In genomic region chr20:461254-462198, GRCh38 we compare ENCODE assay signal across 7 cellular contexts. TPM values are rescaled to one million over a fixed set of nuclear protein-coding genes. Genes with fewer than 3 reads are reported as not detected.
DNase-seq lines count a peak whose midpoint lies in the region; ATAC-seq and TF ChIP-seq lines count a peak whose summit lies in the region.

No MANE protein-coding gene starts in this region.

- TF ChIP-seq POLR2A in HCT116 (IDR thresholded peaks at IDR 0.05; ENCODE audit: borderline replicate concordance, extremely low read depth, insufficient read depth, insufficient read length) = no peak

- intact Hi-C loops in HCT116 (cut with micrococcal nuclease) = no loop called here
- intact Hi-C loops in dendritic cell treated with granulocyte-macrophage colony-stimulating factor and Interleukin-4, amounts not matched to agents 40 ng/mL and 50 ng/mL, for 4 days (cut with micrococcal nuclease) = loop anchor here (5.0 kb wide), 1 partner anchor 54 kb away; the partner anchor contains the start of gene RBCK1
- intact Hi-C loops in lower lobe of right lung (cut with DNase I) = no loop called here

- no peak for TF ChIP-seq RAD21 in HCT116 (IDR thresholded peaks at IDR 0.05; ENCODE audit: low read depth)

- H3K4me1 Mint-ChIP-seq in dendritic cell treated with granulocyte-macrophage colony-stimulating factor and Interleukin-4, amounts not matched to agents 40 ng/mL and 50 ng/mL, for 4 days (ENCODE audit: low read depth) = peaks cover 36% of the 10 kb centered on the region

- TF ChIP-seq CTCF in GM13977 (IDR thresholded peaks at IDR 0.05; ENCODE audit: extremely low read depth, insufficient read depth, missing control alignments) (no peak), HCT116 (IDR thresholded peaks at IDR 0.05 in 2 of 3, conservative IDR thresholded peaks at IDR 0.05 in 1 of 3; ENCODE audit: borderline replicate concordance in 1 of 3, insufficient read depth in 1 of 3, low read depth in 2 of 3, low read length in 2 of 3) (no peak), lower lobe of right lung (IDR thresholded peaks at IDR 0.05) (no peak)

- peaks cover 16% of the 10 kb centered on the region for H3K36me3 Mint-ChIP-seq in dendritic cell treated with granulocyte-macrophage colony-stimulating factor and Interleukin-4, amounts not matched to agents 40 ng/mL and 50 ng/mL, for 4 days (ENCODE audit: low read depth)

- no TSS peak for BruUV-seq in HCT116 (replicated peaks; lab: Mats Ljungman, UMichigan)

- H3K4me3 Mint-ChIP-seq in dendritic cell treated with granulocyte-macrophage colony-stimulating factor and Interleukin-4, amounts not matched to agents 40 ng/mL and 50 ng/mL, for 4 days = peak overlapping the region; percentile 89

- peak overlapping the region; percentile 75 for H3K4me2 ChIP-seq in HCT116 (ENCODE audit: low read length)

- in situ Hi-C loops in GM13977 (cut with MboI; ENCODE audit: low pct_unique_long_range_greater_than_20kb, low sequenced_read_pairs, unreplicated experiment) = no loop called here

- H3K4me3 ChIP-seq in HCT116 (replicated peaks in 1 of 2; ENCODE audit: low read depth in 1 of 2, low read length in 2 of 2) (peak overlapping the region; percentile 81 to 82), lower lobe of right lung (peak overlapping the region; percentile 86)

- H3K9me3 ChIP-seq in HCT116 (ENCODE audit: control insufficient read depth in 1 of 2, insufficient read depth in 1 of 2, low read depth in 1 of 2, low read length in 2 of 2) = no peaks in the 10 kb centered on the region
- no peaks in the 10 kb centered on the region for H3K9me3 ChIP-seq in lower lobe of right lung

- 0 out of 4 replicates have a peak, but pooled peaks cover 0 to 2% of the 10 kb centered on the region in 2 experiments for H3K36me3 ChIP-seq in HCT116 (ENCODE audit: control insufficient read depth in 1 of 2, insufficient read depth in 2 of 2, low read length in 2 of 2)
- H3K36me3 ChIP-seq in lower lobe of right lung = no peaks in the 10 kb centered on the region

- H4K20me1 ChIP-seq in HCT116 (ENCODE audit: insufficient read depth) = peaks cover 8% of the 10 kb centered on the region; the same call in 1 of the 2 replicates

- peaks cover 54% of the 10 kb centered on the region for H3K79me2 ChIP-seq in HCT116 (ENCODE audit: insufficient read depth, low read length)

- no peaks in the 10 kb centered on the region for H3K9me3 Mint-ChIP-seq in dendritic cell treated with granulocyte-macrophage colony-stimulating factor and Interleukin-4, amounts not matched to agents 40 ng/mL and 50 ng/mL, for 4 days

- H3K4me1 ChIP-seq in HCT116 (ENCODE audit: control insufficient read depth in 1 of 2, insufficient read depth in 2 of 2, low read length in 2 of 2) = peaks cover 7 to 15% of the 10 kb centered on the region in 2 experiments; a peak in 3 of 4 replicates
- peaks cover 52% of the 10 kb centered on the region for H3K4me1 ChIP-seq in lower lobe of right lung

- POLR2A ChIA-PET in HCT116 (lab: Charles Lee) = no interaction called here

- H3K27me3 ChIP-seq in HCT116 (ENCODE audit: insufficient read depth, low read length) = no peaks in the 10 kb centered on the region
- H3K27me3 ChIP-seq in lower lobe of right lung (ENCODE audit: low read depth) = no peaks in the 10 kb centered on the region

- CTCF ChIA-PET in HCT116 (lab: Charles Lee) = no interaction called here

- DNase-seq in GM13977 (ENCODE audit: low spot score) = peak; percentile 74
- no peak for DNase-seq in HCT116 (ENCODE audit: low read depth, low spot score)
- peak; percentile 11 for DNase-seq in LoVo (ENCODE audit: low spot score)
- peak; percentile 23 to 35 (median 28) for DNase-seq in activated CD4-positive, CD25-positive, alpha-beta regulatory T cell (lab: John Stamatoyannopoulos, UW)
- peak; percentile 75 for DNase-seq in lower lobe of right lung
- peak; percentile 11 for DNase-seq in stimulated activated CD8-positive, alpha-beta memory T cell treated with anti-CD3 and anti-CD28 coated beads, Interleukin-15, amount 100 ng/mL, for 24 hours (ENCODE audit: low read depth)

- H3K9me2 ChIP-seq in HCT116 (ENCODE audit: insufficient read depth) = no peaks in the 10 kb centered on the region

- ATAC-seq in HCT116 = peak; percentile 54
- peak; percentile 75 to 79 for ATAC-seq in lower lobe of right lung

- H3K27ac ChIP-seq in HCT116 (ENCODE audit: low read depth, low read length) = peak overlapping the region; percentile 74
- peak overlapping the region; percentile 90 for H3K27ac ChIP-seq in lower lobe of right lung

- H3K27me3 Mint-ChIP-seq in dendritic cell treated with granulocyte-macrophage colony-stimulating factor and Interleukin-4, amounts not matched to agents 40 ng/mL and 50 ng/mL, for 4 days = no peaks in the 10 kb centered on the region

- peak overlapping the region; percentile 83 for H3K27ac Mint-ChIP-seq in dendritic cell treated with granulocyte-macrophage colony-stimulating factor and Interleukin-4, amounts not matched to agents 40 ng/mL and 50 ng/mL, for 4 days

- H3K9ac ChIP-seq in HCT116 (ENCODE audit: low read length) = peak overlapping the region; percentile 85

- RAD21 ChIA-PET in HCT116 (lab: Charles Lee; ENCODE audit: low non-redundant PET in 1 of 2, low total read pairs in 2 of 2, uncharacterized antibody in 2 of 2, unreplicated experiment in 2 of 2) = no interaction called here

- no peak overlapping the region for H2AFZ ChIP-seq in HCT116 (ENCODE audit: low read depth, low read length, poor library complexity, severe bottlenecking)

TF ChIP-seq in HCT116, 20 proteins besides CTCF, POLR2A, EP300 and RAD21 (continues in another document):
- TF ChIP-seq EZH2 (IDR thresholded peaks at IDR 0.05) (no peak), YY1 (IDR thresholded peaks at IDR 0.05; ENCODE audit: extremely low read depth, insufficient replicate concordance, low read depth, low read length) (no peak), MAX (IDR thresholded peaks at IDR 0.05) (no peak), SIN3A (IDR thresholded peaks at IDR 0.05; ENCODE audit: low read depth) (no peak), ATF3 (IDR thresholded peaks at IDR 0.05) (no peak), ZNF274 (IDR thresholded peaks at IDR 0.05; ENCODE audit: low read depth, low read length) (no peak), SRF (IDR thresholded peaks at IDR 0.05; ENCODE audit: low read depth) (no peak), ZFX (IDR thresholded peaks at IDR 0.05) (no peak), ZBTB33 (IDR thresholded peaks at IDR 0.05; ENCODE audit: extremely low read depth, insufficient replicate concordance, low read length) (no peak), TCF7L2 (IDR thresholded peaks at IDR 0.05; ENCODE audit: borderline replicate concordance, extremely low read depth, insufficient read depth, insufficient read length) (no peak), REST (IDR thresholded peaks at IDR 0.05; ENCODE audit: low read depth) (no peak), EGR1 (IDR thresholded peaks at IDR 0.05; ENCODE audit: low read depth) (no peak), FOSL1 (IDR thresholded peaks at IDR 0.05; ENCODE audit: low read depth) (no peak), CEBPB (IDR thresholded peaks at IDR 0.05; ENCODE audit: low read depth) (no peak)

RNA-seq across cellular contexts. Expression of gene TBC1D20, which starts 0.8 kb away (rescaled TPM):
- total RNA-seq in HCT116 (2021; ENCODE audit: unreplicated experiment) = 32.3 TPM
- polyA plus RNA-seq in HCT116 (2012) = 30.9 and 31.8 TPM in 2 replicates
- 40.3 TPM for total RNA-seq in lower lobe of right lung

RNA-seq across cellular contexts. Expression of gene RBCK1, which starts 53.4 kb away (rescaled TPM):
- 180 TPM for total RNA-seq in HCT116 (2021; ENCODE audit: unreplicated experiment)
- 404 and 522 TPM in 2 replicates for polyA plus RNA-seq in HCT116 (2012)
- total RNA-seq in lower lobe of right lung = 95.7 TPM
